ENCODE assay signal across 1 cellular context in the genomic region with DNA sequence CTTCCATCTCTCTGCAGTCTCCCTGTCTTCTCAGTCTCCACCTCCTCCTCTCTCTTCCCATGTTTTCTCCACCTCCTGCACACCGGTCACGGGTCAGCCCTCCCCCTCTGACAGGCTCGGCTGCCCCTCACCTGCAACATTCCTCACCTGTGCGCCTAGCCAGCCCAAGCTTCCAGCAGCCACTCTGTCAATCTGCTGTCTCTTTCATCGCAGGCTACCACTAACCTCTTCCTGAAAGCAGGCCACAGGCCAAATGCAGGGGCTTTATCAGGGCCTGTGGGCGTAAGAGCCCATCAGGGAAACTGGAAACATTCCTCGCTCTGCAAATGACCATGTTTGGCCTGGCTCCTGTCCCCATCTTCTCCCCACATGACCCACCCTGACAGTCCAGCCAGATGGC.
TF ChIP-seq lines count a peak whose summit lies in the region.

No MANE protein-coding gene starts in this region.

TF ChIP-seq in GM23338, 12 proteins besides CTCF, POLR2A, EP300 and RAD21 (continued from another document):
- TF ChIP-seq, protein P1, sequence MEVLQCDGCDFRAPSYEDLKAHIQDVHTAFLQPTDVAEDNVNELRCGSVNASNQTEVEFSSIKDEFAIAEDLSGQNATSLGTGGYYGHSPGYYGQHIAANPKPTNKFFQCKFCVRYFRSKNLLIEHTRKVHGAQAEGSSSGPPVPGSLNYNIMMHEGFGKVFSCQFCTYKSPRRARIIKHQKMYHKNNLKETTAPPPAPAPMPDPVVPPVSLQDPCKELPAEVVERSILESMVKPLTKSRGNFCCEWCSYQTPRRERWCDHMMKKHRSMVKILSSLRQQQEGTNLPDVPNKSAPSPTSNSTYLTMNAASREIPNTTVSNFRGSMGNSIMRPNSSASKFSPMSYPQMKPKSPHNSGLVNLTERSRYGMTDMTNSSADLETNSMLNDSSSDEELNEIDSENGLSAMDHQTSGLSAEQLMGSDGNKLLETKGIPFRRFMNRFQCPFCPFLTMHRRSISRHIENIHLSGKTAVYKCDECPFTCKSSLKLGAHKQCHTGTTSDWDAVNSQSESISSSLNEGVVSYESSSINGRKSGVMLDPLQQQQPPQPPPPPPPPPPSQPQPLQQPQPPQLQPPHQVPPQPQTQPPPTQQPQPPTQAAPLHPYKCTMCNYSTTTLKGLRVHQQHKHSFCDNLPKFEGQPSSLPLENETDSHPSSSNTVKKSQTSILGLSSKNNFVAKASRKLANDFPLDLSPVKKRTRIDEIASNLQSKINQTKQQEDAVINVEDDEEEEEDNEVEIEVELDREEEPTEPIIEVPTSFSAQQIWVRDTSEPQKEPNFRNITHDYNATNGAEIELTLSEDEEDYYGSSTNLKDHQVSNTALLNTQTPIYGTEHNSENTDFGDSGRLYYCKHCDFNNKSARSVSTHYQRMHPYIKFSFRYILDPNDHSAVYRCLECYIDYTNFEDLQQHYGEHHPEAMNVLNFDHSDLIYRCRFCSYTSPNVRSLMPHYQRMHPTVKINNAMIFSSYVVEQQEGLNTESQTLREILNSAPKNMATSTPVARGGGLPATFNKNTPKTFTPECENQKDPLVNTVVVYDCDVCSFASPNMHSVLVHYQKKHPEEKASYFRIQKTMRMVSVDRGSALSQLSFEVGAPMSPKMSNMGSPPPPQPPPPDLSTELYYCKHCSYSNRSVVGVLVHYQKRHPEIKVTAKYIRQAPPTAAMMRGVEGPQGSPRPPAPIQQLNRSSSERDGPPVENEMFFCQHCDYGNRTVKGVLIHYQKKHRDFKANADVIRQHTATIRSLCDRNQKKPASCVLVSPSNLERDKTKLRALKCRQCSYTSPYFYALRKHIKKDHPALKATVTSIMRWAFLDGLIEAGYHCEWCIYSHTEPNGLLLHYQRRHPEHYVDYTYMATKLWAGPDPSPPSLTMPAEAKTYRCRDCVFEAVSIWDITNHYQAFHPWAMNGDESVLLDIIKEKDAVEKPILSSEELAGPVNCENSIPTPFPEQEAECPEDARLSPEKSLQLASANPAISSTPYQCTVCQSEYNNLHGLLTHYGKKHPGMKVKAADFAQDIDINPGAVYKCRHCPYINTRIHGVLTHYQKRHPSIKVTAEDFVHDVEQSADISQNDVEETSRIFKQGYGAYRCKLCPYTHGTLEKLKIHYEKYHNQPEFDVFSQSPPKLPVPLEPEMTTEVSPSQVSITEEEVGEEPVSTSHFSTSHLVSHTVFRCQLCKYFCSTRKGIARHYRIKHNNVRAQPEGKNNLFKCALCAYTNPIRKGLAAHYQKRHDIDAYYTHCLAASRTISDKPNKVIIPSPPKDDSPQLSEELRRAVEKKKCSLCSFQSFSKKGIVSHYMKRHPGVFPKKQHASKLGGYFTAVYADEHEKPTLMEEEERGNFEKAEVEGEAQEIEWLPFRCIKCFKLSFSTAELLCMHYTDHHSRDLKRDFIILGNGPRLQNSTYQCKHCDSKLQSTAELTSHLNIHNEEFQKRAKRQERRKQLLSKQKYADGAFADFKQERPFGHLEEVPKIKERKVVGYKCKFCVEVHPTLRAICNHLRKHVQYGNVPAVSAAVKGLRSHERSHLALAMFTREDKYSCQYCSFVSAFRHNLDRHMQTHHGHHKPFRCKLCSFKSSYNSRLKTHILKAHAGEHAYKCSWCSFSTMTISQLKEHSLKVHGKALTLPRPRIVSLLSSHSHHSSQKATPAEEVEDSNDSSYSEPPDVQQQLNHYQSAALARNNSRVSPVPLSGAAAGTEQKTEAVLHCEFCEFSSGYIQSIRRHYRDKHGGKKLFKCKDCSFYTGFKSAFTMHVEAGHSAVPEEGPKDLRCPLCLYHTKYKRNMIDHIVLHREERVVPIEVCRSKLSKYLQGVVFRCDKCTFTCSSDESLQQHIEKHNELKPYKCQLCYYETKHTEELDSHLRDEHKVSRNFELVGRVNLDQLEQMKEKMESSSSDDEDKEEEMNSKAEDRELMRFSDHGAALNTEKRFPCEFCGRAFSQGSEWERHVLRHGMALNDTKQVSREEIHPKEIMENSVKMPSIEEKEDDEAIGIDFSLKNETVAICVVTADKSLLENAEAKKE (CRISPR knock-in tag; IDR thresholded peaks at IDR 0.05) = no peak
- no peak for TF ChIP-seq ZNF331 (CRISPR knock-in tag; IDR thresholded peaks at IDR 0.05; ENCODE audit: low read depth)
- TF ChIP-seq JUNB (IDR thresholded peaks at IDR 0.05; ENCODE audit: unreplicated experiment) = no peak
TF ChIP-seq in GM23338: peak in this region for 0.
